Comparison of ENCODE assay signal across 10 cellular contexts in the genomic region with DNA sequence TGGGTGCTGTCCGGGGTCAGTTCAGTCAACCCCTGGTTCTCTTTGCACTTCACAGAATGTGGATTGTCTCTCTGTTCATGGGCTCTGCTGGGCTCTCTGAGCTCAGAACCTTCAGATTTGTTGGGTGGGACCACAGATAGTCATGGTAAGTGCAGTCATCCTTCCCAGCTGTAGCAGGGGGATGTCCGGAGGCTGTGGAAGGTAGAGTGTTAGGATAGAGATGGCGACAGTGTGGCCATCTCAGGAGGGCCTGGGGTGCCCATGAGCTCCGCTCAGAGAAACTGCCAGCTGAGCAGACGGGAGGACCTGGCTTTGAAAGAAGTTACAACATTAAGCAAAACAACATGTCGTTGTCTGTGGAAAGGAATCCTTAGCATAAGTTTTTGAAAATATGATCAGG.
A peak's percentile ranks its signal among the peaks of the same experiment; 100 is the strongest.
DNase-seq lines count a peak whose midpoint lies in the region; ATAC-seq lines count a peak whose summit lies in the region.
"Had no signal": no experiment of that assay in that cellular context is flagged by ENCODE, and none has a peak within 500 bp of the region (broad histone marks: within the 10 kb centered on the region; RNA-seq: fewer than 3 reads in every experiment).

No MANE protein-coding gene starts in this region.

- H3K4me3 Mint-ChIP-seq in activated T-cell treated with anti-CD3 and anti-CD28 coated beads, Interleukin-2, amount 50 U/mL, for 24 hours: no peak overlapping the region
- peak overlapping the region; percentile 84 for H3K4me3 Mint-ChIP-seq in T-helper 17 cell
- H3K4me3 Mint-ChIP-seq: neural crest cell had no signal

- no peaks in the 10 kb centered on the region for H3K27me3 Mint-ChIP-seq in activated T-cell treated with anti-CD3 and anti-CD28 coated beads, Interleukin-2, amount 50 U/mL, for 24 hours
- H3K27me3 Mint-ChIP-seq in T-helper 17 cell: no peaks in the 10 kb centered on the region

- no peak for DNase-seq in activated T-cell treated with anti-CD3 and anti-CD28 coated beads, Interleukin-2, amount 50 U/mL, for 24 hours
- no peak for DNase-seq in activated T-cell treated with anti-CD3 and anti-CD28 coated beads, Interleukin-2, amount 50 U/mL, for 1 hour
- DNase-seq in T-helper 17 cell (no peak), substantia nigra (lab: John Stamatoyannopoulos, UW) (no peak), iPS-NIHi11 (ENCODE audit: low spot score) (no peak), HPDE6-E6E7 (ENCODE audit: extremely low spot score) (no peak), COLO829 (ENCODE audit: low spot score) (no peak)
- DNase-seq: SW 1271 had no signal

- H3K36me3 Mint-ChIP-seq in activated T-cell treated with anti-CD3 and anti-CD28 coated beads, Interleukin-2, amount 50 U/mL, for 24 hours (ENCODE audit: low read depth): peaks cover 8% of the 10 kb centered on the region
- H3K36me3 Mint-ChIP-seq in T-helper 17 cell (ENCODE audit: low read depth): peaks cover 2% of the 10 kb centered on the region

- H3K27ac ChIP-seq in substantia nigra (ENCODE audit: low read depth, low read length, poor library complexity, severe bottlenecking): peak overlapping the region; percentile 76

- no peaks in the 10 kb centered on the region for H3K9me3 Mint-ChIP-seq in activated T-cell treated with anti-CD3 and anti-CD28 coated beads, Interleukin-2, amount 50 U/mL, for 24 hours
- H3K9me3 Mint-ChIP-seq: neural crest cell had no signal

- peak overlapping the region; percentile 88 for H3K27ac Mint-ChIP-seq in activated T-cell treated with anti-CD3 and anti-CD28 coated beads, Interleukin-2, amount 50 U/mL, for 24 hours
- H3K27ac Mint-ChIP-seq in T-helper 17 cell: peak overlapping the region; percentile 88

- ATAC-seq in HG02759 (IDR thresholded peaks at IDR 0.05; ENCODE audit: unreplicated experiment) (peak; percentile 26), T-helper 17 cell (no peak)

- H3K4me1 Mint-ChIP-seq in activated T-cell treated with anti-CD3 and anti-CD28 coated beads, Interleukin-2, amount 50 U/mL, for 24 hours (ENCODE audit: low read depth): peaks cover 61% of the 10 kb centered on the region
- H3K4me1 Mint-ChIP-seq in T-helper 17 cell: peaks cover 37% of the 10 kb centered on the region

- H3K9me3 ChIP-seq in T-helper 17 cell (ENCODE audit: control insufficient read depth, low read length, poor library complexity, severe bottlenecking): no peaks in the 10 kb centered on the region
